In genomic region chr17:79781012-79781665, GRCh38 we compare ENCODE assay signal across 17 cellular contexts. TPM values are rescaled to one million over a fixed set of nuclear protein-coding genes. Genes with fewer than 3 reads are reported as not detected.
A peak's percentile ranks its signal among the peaks of the same experiment; 100 is the strongest.
DNase-seq lines count a peak whose midpoint lies in the region; ATAC-seq and TF ChIP-seq lines count a peak whose summit lies in the region.
"Had no signal": no experiment of that assay in that cellular context is flagged by ENCODE, and none has a peak within 500 bp of the region (broad histone marks: within the 10 kb centered on the region; RNA-seq: fewer than 3 reads in every experiment).

No MANE protein-coding gene starts in this region.

- POLR2A ChIA-PET in A673 (lab: Charles Lee; ENCODE audit: low non-redundant PET) = no interaction called here

- intact Hi-C loops in A673 (cut with micrococcal nuclease; ENCODE audit: unreplicated experiment) = no loop called here

- CTCF ChIA-PET in A673 (lab: Charles Lee) = no interaction called here
- CTCF ChIA-PET in activated naive CD4-positive, alpha-beta T cell treated with anti-CD3 and anti-CD28 coated beads, Interleukin-2, amount 10 ng/mL, durations not matched to agents 7 days and 5 days (lab: Charles Lee) = interaction anchor here (0.8 kb wide), 1 partner anchor 189 kb away, joined by 3 read pairs; no protein-coding TSS in a partner anchor

- peaks cover 4% of the 10 kb centered on the region for H3K36me3 Mint-ChIP-seq in chondrocyte (ENCODE audit: low read depth)
- H3K36me3 Mint-ChIP-seq in nephron (ENCODE audit: low read depth) = peaks cover 42% of the 10 kb centered on the region
- peaks cover 16% of the 10 kb centered on the region for H3K36me3 Mint-ChIP-seq in activated naive CD4-positive, alpha-beta T cell treated with anti-CD3 and anti-CD28 coated beads, Interleukin-2, amount 10 ng/mL, durations not matched to agents 7 days and 5 days

- H3K27ac Mint-ChIP-seq in chondrocyte (ENCODE audit: unreplicated experiment) (no peak overlapping the region), nephron (no peak overlapping the region)
- H3K27ac Mint-ChIP-seq in activated naive CD4-positive, alpha-beta T cell treated with anti-CD3 and anti-CD28 coated beads, Interleukin-2, amount 10 ng/mL, durations not matched to agents 7 days and 5 days = no peak overlapping the region
- H3K27ac Mint-ChIP-seq: GM23338 had no signal

- H3K9me3 ChIP-seq in A673 (ENCODE audit: low read depth, low read length, poor library complexity, severe bottlenecking) = no peaks in the 10 kb centered on the region
- H3K9me3 ChIP-seq in DOHH2 (ENCODE audit: control insufficient read depth, insufficient read depth, low read length) = no peaks in the 10 kb centered on the region

- peaks cover 3% of the 10 kb centered on the region; the same call in 1 of the 2 replicates for H4K20me1 ChIP-seq in DOHH2 (ENCODE audit: control insufficient read depth, insufficient read depth, low read depth, low read length)

- H3K36me3 ChIP-seq in A673 (ENCODE audit: insufficient read depth, low read length, poor library complexity, severe bottlenecking) (peaks cover 64% of the 10 kb centered on the region), DOHH2 (ENCODE audit: control insufficient read depth, low read length) (peaks cover 47% of the 10 kb centered on the region)

- no TSS peak for BruUV-seq in A673 (replicated peaks; lab: Mats Ljungman, UMichigan)

- H3K27ac ChIP-seq in A673 (ENCODE audit: low read depth, low read length, poor library complexity, severe bottlenecking) (peak overlapping the region; percentile 40), DOHH2 (ENCODE audit: low read depth, low read length) (no peak overlapping the region)

- no peak overlapping the region for H3K4me3 Mint-ChIP-seq in chondrocyte (ENCODE audit: unreplicated experiment)
- peak overlapping the region; percentile 21 to 97 (median 31) for H3K4me3 Mint-ChIP-seq in nephron
- H3K4me3 Mint-ChIP-seq in activated naive CD4-positive, alpha-beta T cell treated with anti-CD3 and anti-CD28 coated beads, Interleukin-2, amount 10 ng/mL, durations not matched to agents 7 days and 5 days = no peak overlapping the region

- no peak for ATAC-seq in GM19467 (IDR thresholded peaks at IDR 0.05; ENCODE audit: unreplicated experiment)
- ATAC-seq: GM23338, Panc1, Right ventricle myocardium inferior, SK-N-SH treated with all-trans-retinoic acid at 6 μM for 48 hours had no signal

- H3F3A ChIP-seq in DOHH2 (ENCODE audit: control insufficient read depth, insufficient read depth) = no peaks in the 10 kb centered on the region

- no peaks in the 10 kb centered on the region for H3K27me3 ChIP-seq in A673 (replicated peaks; ENCODE audit: insufficient read depth, low read depth, low read length, poor library complexity)
- H3K27me3 ChIP-seq in DOHH2 (ENCODE audit: control insufficient read depth, low read length) = peaks cover 13% of the 10 kb centered on the region

- TF ChIP-seq CTCF in A673 (conservative IDR thresholded peaks at IDR 0.05; ENCODE audit: low read depth, low read length) (no peak), DOHH2 (IDR thresholded peaks at IDR 0.05; ENCODE audit: low read depth, low read length, poor library complexity, severe bottlenecking) (no peak), chondrocyte (IDR thresholded peaks at IDR 0.05) (no peak), nephron (IDR thresholded peaks at IDR 0.05; ENCODE audit: unreplicated experiment in 3 of 3) (no peak)

- H3K27me3 Mint-ChIP-seq in chondrocyte (ENCODE audit: low read depth) (peaks cover 4% of the 10 kb centered on the region), nephron (ENCODE audit: low read depth) (peaks cover 12% of the 10 kb centered on the region)
- peaks cover 73% of the 10 kb centered on the region for H3K27me3 Mint-ChIP-seq in activated naive CD4-positive, alpha-beta T cell treated with anti-CD3 and anti-CD28 coated beads, Interleukin-2, amount 10 ng/mL, durations not matched to agents 7 days and 5 days

- DNase-seq in A673 (ENCODE audit: low spot score) (no peak), chondrocyte (ENCODE audit: low spot score) (peak; percentile 58), ecto neural progenitor cell (ENCODE audit: low spot score) (no peak), A172 (ENCODE audit: low spot score) (no peak)
- DNase-seq in activated naive CD4-positive, alpha-beta T cell treated with anti-CD3 and anti-CD28 coated beads, Interleukin-2, amount 10 ng/mL, durations not matched to agents 7 days and 5 days = no peak
- DNase-seq: Karpas-422, NCI-H187 treated with DMSO at 0.1 percent for 48 hours, NCI-H2171 treated with DMSO at 0.1 percent for 48 hours, NCI-H774 had no signal

- H3K4me3 ChIP-seq in A673 (ENCODE audit: low read depth, low read length, poor library complexity, severe bottlenecking) (no peak overlapping the region), DOHH2 (ENCODE audit: low read length) (no peak overlapping the region)
- H3K4me3 ChIP-seq: GM23338 had no signal

- peak overlapping the region; percentile 32 for H3K4me2 ChIP-seq in DOHH2 (ENCODE audit: low read length)

- H3K4me1 ChIP-seq in A673 (ENCODE audit: insufficient read depth, low read length, poor library complexity, severe bottlenecking) = peaks cover 32% of the 10 kb centered on the region
- H3K4me1 ChIP-seq in DOHH2 (ENCODE audit: control insufficient read depth, low read length) = peaks cover 38% of the 10 kb centered on the region

- H3K79me2 ChIP-seq in DOHH2 (ENCODE audit: control insufficient read depth, low read length) = peaks cover 17% of the 10 kb centered on the region

- H3K4me1 Mint-ChIP-seq in chondrocyte (ENCODE audit: low read depth) (peaks cover 15% of the 10 kb centered on the region), nephron (peaks cover 41% of the 10 kb centered on the region)
- H3K4me1 Mint-ChIP-seq in activated naive CD4-positive, alpha-beta T cell treated with anti-CD3 and anti-CD28 coated beads, Interleukin-2, amount 10 ng/mL, durations not matched to agents 7 days and 5 days = peaks cover 47% of the 10 kb centered on the region

- H3K9me3 Mint-ChIP-seq in chondrocyte (ENCODE audit: low read depth) (no peaks in the 10 kb centered on the region), nephron (no peaks in the 10 kb centered on the region)
- no peaks in the 10 kb centered on the region for H3K9me3 Mint-ChIP-seq in activated naive CD4-positive, alpha-beta T cell treated with anti-CD3 and anti-CD28 coated beads, Interleukin-2, amount 10 ng/mL, durations not matched to agents 7 days and 5 days
- H3K9me3 Mint-ChIP-seq: GM23338 had no signal

- H3K9me2 ChIP-seq in DOHH2 (replicated peaks; ENCODE audit: control insufficient read depth, low read length) = no peaks in the 10 kb centered on the region

RNA-seq across cellular contexts. Expression of gene CBX2, which starts 3.2 kb away (rescaled TPM):
- total RNA-seq in A673 (2021) (59.5 and 66.4 TPM in 2 replicates), chondrocyte (4.1 to 11.8 TPM (median 4.9 TPM) in 3 replicates)
- total RNA-seq in A172 (2014; rRNA removed; shearing (Covaris generic)) = 24.7 and 27.2 TPM in 2 replicates

RNA-seq across cellular contexts. Expression of gene CBX8, which starts 15.7 kb away (rescaled TPM):
- total RNA-seq in A673 (2021) (24.5 and 27.0 TPM in 2 replicates), chondrocyte (4.6 to 8.3 TPM (median 6.1 TPM) in 3 replicates)
- 7.9 and 8.8 TPM in 2 replicates for total RNA-seq in A172 (2014; rRNA removed; shearing (Covaris generic))

RNA-seq across cellular contexts. Expression of gene ENPP7, which starts 50.4 kb away (rescaled TPM):
- total RNA-seq in A673 (2021) (not detected in 2 replicates), chondrocyte (not detected in 3 replicates)
- not detected in 2 replicates for total RNA-seq in A172 (2014; rRNA removed; shearing (Covaris generic))
- total RNA-seq: GM23338, NCI-H460, Right ventricle myocardium inferior had no signal

RNA-seq across cellular contexts. Expression of gene CBX4, which starts 58.1 kb away (rescaled TPM):
- total RNA-seq in A673 (2021) (42.6 and 45.5 TPM in 2 replicates), chondrocyte (26.7 to 27.2 TPM (median 26.8 TPM) in 3 replicates)
- 17.2 and 20.5 TPM in 2 replicates for total RNA-seq in A172 (2014; rRNA removed; shearing (Covaris generic))

Comparison
In these comparisons a context has a peak if more than half of its experiments do, and no peak if none do; other contexts are left out.
1. H3K4me3 Mint-ChIP-seq: peak in nephron (3 of 3); none in chondrocyte (single experiment) and activated naive CD4-positive, alpha-beta T cell treated with anti-CD3 and anti-CD28 coated beads, Interleukin-2, amount 10 ng/mL, durations not matched to agents 7 days and 5 days (single experiment).